ENCODE assay signal across 7 cellular contexts in the genomic region with DNA sequence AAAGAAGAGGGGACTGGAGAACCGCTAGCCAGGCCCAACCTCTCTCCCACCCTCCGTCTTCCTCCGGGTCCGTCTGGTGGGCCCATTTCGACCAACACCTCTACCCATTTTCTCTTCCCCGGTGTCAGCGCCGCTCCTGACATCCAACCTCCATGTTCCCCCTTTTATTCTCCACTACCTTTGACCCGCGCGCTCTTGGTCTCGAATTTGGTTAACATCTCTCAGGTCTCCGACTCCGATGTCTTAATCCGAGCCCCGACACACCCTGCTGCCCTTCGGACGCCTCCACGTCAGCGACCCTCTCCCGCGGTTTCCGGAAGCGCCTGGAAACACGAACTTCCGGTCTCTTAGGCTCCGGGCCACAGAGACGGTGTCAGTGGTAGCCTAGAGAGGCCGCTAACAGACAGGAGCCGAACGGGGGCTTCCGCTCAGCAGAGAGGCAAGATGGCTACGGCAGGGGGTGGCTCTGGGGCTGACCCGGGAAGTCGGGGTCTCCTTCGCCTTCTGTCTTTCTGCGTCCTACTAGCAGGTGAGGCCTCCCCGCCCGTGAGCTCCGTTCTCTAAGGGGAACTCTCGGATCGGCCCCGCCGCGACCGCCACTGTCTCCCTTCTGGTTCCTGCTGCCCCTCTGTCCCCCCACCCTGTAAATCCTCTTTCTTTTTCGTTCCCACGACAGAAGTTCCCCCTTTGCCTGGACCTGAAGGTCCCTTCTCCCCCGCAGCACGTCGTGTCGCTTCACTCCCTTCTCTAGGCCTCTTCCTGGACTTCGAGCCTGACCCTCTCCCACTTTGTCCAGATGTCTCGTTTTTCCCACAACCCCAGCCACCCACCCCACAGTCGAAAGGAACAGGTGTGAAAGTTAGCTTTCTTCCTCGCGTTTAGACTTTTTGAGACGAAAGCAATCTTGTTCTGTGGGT. TPM values are rescaled to one million over a fixed set of nuclear protein-coding genes. Genes with fewer than 3 reads are reported as not detected.
DNase-seq lines count a peak whose midpoint lies in the region; ATAC-seq and TF ChIP-seq lines count a peak whose summit lies in the region.

A gene (minus strand): TSS at position 298 of the 917 bp plus-strand sequence. CDS start 80 bp downstream, at position 218.
A gene (plus strand): TSS at position 431 of the 917 bp plus-strand sequence. CDS start 14 bp downstream, at position 445.

- H3K4me3 ChIP-seq in hepatocyte: peak within 1 kb of the TSS; percentile 85

- WGBS in hepatocyte (ENCODE audit: low lambda C conversion rate, missing lambda C conversion rate): under 1% methylated on average over 56 of the region's 58 CpGs

- peaks cover 12% of the 10 kb centered on the region for H3K4me1 ChIP-seq in hepatocyte (ENCODE audit: insufficient read depth)

- peak within 1 kb of the TSS; percentile 91 for H2AFZ ChIP-seq in hepatocyte

- H3K36me3 ChIP-seq in hepatocyte (replicated peaks; ENCODE audit: insufficient read depth, low read depth): no peaks in the 10 kb centered on the region

- no peak for TF ChIP-seq CTCF in hepatocyte (IDR thresholded peaks at IDR 0.05; ENCODE audit: poor library complexity)

- no peaks in the 10 kb centered on the region for H3K9me3 ChIP-seq in hepatocyte (ENCODE audit: low read depth)

- H3K79me2 ChIP-seq in hepatocyte: peaks cover 90% of the 10 kb centered on the region

- TF ChIP-seq POLR2A in GM18505 (IDR thresholded peaks at IDR 0.05; ENCODE audit: borderline replicate concordance, extremely low read depth, insufficient read depth, insufficient read length): peak; percentile 94

- no peaks in the 10 kb centered on the region for H3K27me3 ChIP-seq in hepatocyte

- H3K4me2 ChIP-seq in hepatocyte: peak within 1 kb of the TSS; percentile 88

- H3K27ac ChIP-seq in hepatocyte: peak within 1 kb of the TSS; percentile 94

- DNase-seq in NCI-H2081 (lab: John Stamatoyannopoulos, UW) (peak; percentile 96 to 98), T1000 (lab: John Stamatoyannopoulos, UW) (peak; percentile 79), astrocyte of the hippocampus (ENCODE audit: low read depth, low spot score) (peak; percentile 98), hepatocyte (ENCODE audit: low spot score) (peak; percentile 97), retina (peak; percentile 95)

- ATAC-seq in GM18505 (IDR thresholded peaks at IDR 0.05; ENCODE audit: unreplicated experiment) (peak; percentile 83), HG02981 (IDR thresholded peaks at IDR 0.05; ENCODE audit: unreplicated experiment) (peak; percentile 91)

- H4K20me1 ChIP-seq in hepatocyte (ENCODE audit: insufficient read depth, poor library complexity, severe bottlenecking): peaks cover 32% of the 10 kb centered on the region

- no peaks in the 10 kb centered on the region for H3K9me2 ChIP-seq in hepatocyte (replicated peaks; ENCODE audit: insufficient read depth)

RNA-seq across cellular contexts. Expression of the first gene that starts in this region (rescaled TPM):
- total RNA-seq in hepatocyte: 149 and 151 TPM in 2 replicates
- polyA plus RNA-seq in hepatocyte: 138 and 141 TPM in 2 replicates

RNA-seq across cellular contexts. Expression of the second gene that starts in this region (rescaled TPM):
- total RNA-seq in hepatocyte: 90.3 and 103 TPM in 2 replicates
- polyA plus RNA-seq in hepatocyte: 112 and 120 TPM in 2 replicates

Comparison
In these comparisons a context has a peak if more than half of its experiments do, and no peak if none do; other contexts are left out.
1. Peak in every context shown above with its lines: DNase-seq, ATAC-seq, H3K4me3 ChIP-seq and H3K27ac ChIP-seq.